In genomic region chr2:48109491-48110204, GRCh38 we compare ENCODE assay signal across 27 cellular contexts.
A peak's percentile ranks its signal among the peaks of the same experiment; 100 is the strongest.
DNase-seq lines count a peak whose midpoint lies in the region; ATAC-seq, FAIRE-seq and TF ChIP-seq lines count a peak whose summit lies in the region.
"Had no signal": no experiment of that assay in that cellular context is flagged by ENCODE, and none has a peak within 500 bp of the region (broad histone marks: within the 10 kb centered on the region; RNA-seq: fewer than 3 reads in every experiment).

No MANE protein-coding gene starts in this region.

- intact Hi-C loops in HepG2 (cut with micrococcal nuclease; ENCODE audit: unreplicated experiment) = loop anchor here (5.0 kb wide), 1 partner anchor 478 kb away; no protein-coding TSS in a partner anchor
- intact Hi-C loops in right lobe of liver (cut with DNase I) = loop anchor here in 1 of 2 donors (10.0 kb wide), 1 partner anchor 255 kb away; no protein-coding TSS in a partner anchor
- intact Hi-C loops in psoas muscle (cut with DNase I) = loop anchor here (5.0 to 10.0 kb wide), 3 partner anchors 202 to 665 kb away; partner anchors contain the start of genes MSH6 (in 2 of the 2) and FBXO11 (in 1 of the 2)

- POLR2A ChIA-PET in HepG2 (lab: Yijun Ruan, JAX) = no interaction called here

- TF ChIP-seq POLR2A in HepG2 (IDR thresholded peaks at IDR 0.05; ENCODE audit: insufficient read depth in 1 of 2, low read depth in 2 of 2, low read length in 2 of 2) (no peak), right lobe of liver (IDR thresholded peaks at IDR 0.05) (no peak)

- TF ChIP-seq RAD21 in HepG2 (CRISPR knock-in tag; IDR thresholded peaks at IDR 0.05) = no peak

- TF ChIP-seq EP300 in HepG2 (IDR thresholded peaks at IDR 0.05; ENCODE audit: low read depth in 2 of 2, low read length in 2 of 2) = no peak; a peak in 1 of 4 replicates
- no peak for TF ChIP-seq EP300 in HepG2 (CRISPR knock-in tag; IDR thresholded peaks at IDR 0.05; ENCODE audit: borderline replicate concordance)

- no TSS peak for BruUV-seq in HepG2 (replicated peaks; lab: Mats Ljungman, UMichigan)

- in situ Hi-C loops in HepG2 (cut with HindIII; ENCODE audit: extremely low pct_ligation_motif_present, low pct_unique_long_range_greater_than_20kb) = loop anchor here (5.0 kb wide), 1 partner anchor 252 kb away; no protein-coding TSS in a partner anchor

- CTCF ChIA-PET in HepG2 (lab: Yijun Ruan, JAX; ENCODE audit: low intra/inter-chr PET ratio, low total read pairs) = no interaction called here

- H3K9ac ChIP-seq in HepG2 (ENCODE audit: insufficient read depth, low read depth, low read length) = no peak overlapping the region

- no peak overlapping the region for H2AFZ ChIP-seq in HepG2 (ENCODE audit: low read length)

- no peak overlapping the region for H3K4me3 ChIP-seq in HepG2 (replicated peaks in 1 of 3; ENCODE audit: insufficient read depth in 1 of 3, low read depth in 2 of 3, low read length in 3 of 3)
- no peak overlapping the region for H3K4me3 ChIP-seq in right lobe of liver
- no peak overlapping the region for H3K4me3 ChIP-seq in psoas muscle
- H3K4me3 ChIP-seq: dorsolateral prefrontal cortex, smooth muscle cell, upper lobe of right lung had no signal

- ATAC-seq in HepG2 (no peak), right lobe of liver (no peak), HG02678 (IDR thresholded peaks at IDR 0.05; ENCODE audit: unreplicated experiment) (no peak), psoas muscle (no peak)
- ATAC-seq: activated CD8-positive, alpha-beta T cell treated with anti-CD3 and anti-CD28 coated beads for 36 hours; left cardiac atrium; upper lobe of right lung had no signal

- WGBS in HepG2 (ENCODE audit: low lambda C conversion rate) = 40% methylated on average over 4 of the region's 4 CpGs
- 49% methylated on average over 4 of the region's 4 CpGs for WGBS in right lobe of liver (ENCODE audit: insufficient coverage, low coverage, low lambda C conversion rate, missing lambda C conversion rate)
- 80 to 82% (median 81%) methylated on average over 4 of the region's 4 CpGs for WGBS in psoas muscle, 3 donors

- H3K27me3 ChIP-seq in HepG2 (ENCODE audit: control insufficient read depth in 1 of 2, insufficient read depth in 2 of 2, low read length in 2 of 2) (peaks cover 0 to 1% of the 10 kb centered on the region in 2 experiments; a peak in 1 of 5 replicates), right lobe of liver (no peaks in the 10 kb centered on the region), psoas muscle (ENCODE audit: insufficient read depth in 3 of 3, low read length in 2 of 3) (no peaks in the 10 kb centered on the region)
- H3K27me3 ChIP-seq: brain microvascular endothelial cell, dorsolateral prefrontal cortex, upper lobe of right lung had no signal

- H3K4me2 ChIP-seq in HepG2 (ENCODE audit: low read depth, low read length) = peak overlapping the region; percentile 10
- H3K4me2 ChIP-seq: smooth muscle cell had no signal

- H3K4me1 ChIP-seq in HepG2 (ENCODE audit: insufficient read depth, low read length) (peaks cover 73% of the 10 kb centered on the region), right lobe of liver (peaks cover 0 to 21% (median 0%) of the 10 kb centered on the region in 4 donors), psoas muscle (peaks cover 6% of the 10 kb centered on the region)

- no peak overlapping the region for H3K27ac ChIP-seq in HepG2 (ENCODE audit: extremely low read length, insufficient read depth, low read length)
- H3K27ac ChIP-seq in right lobe of liver = no peak overlapping the region
- H3K27ac ChIP-seq in epithelial cell of prostate = peak overlapping the region; percentile 99
- no peak overlapping the region for H3K27ac ChIP-seq in psoas muscle
- H3K27ac ChIP-seq: brain microvascular endothelial cell, upper lobe of right lung had no signal

- no peaks in the 10 kb centered on the region for H3K9me3 ChIP-seq in HepG2 (ENCODE audit: low read length)
- no peaks in the 10 kb centered on the region for H3K9me3 ChIP-seq in right lobe of liver
- no peaks in the 10 kb centered on the region for H3K9me3 ChIP-seq in psoas muscle
- H3K9me3 ChIP-seq: upper lobe of right lung had no signal

- no peaks in the 10 kb centered on the region for H3K79me2 ChIP-seq in HepG2 (ENCODE audit: insufficient read depth, low read length)

- H3K36me3 ChIP-seq in HepG2 (replicated peaks in 1 of 2; ENCODE audit: control insufficient read depth in 1 of 2, insufficient read depth in 2 of 2, low read length in 2 of 2) = no peaks in the 10 kb centered on the region
- no peaks in the 10 kb centered on the region for H3K36me3 ChIP-seq in right lobe of liver
- H3K36me3 ChIP-seq in psoas muscle (ENCODE audit: insufficient read depth in 1 of 2, low read depth in 1 of 2) = no peaks in the 10 kb centered on the region
- H3K36me3 ChIP-seq: brain microvascular endothelial cell, upper lobe of right lung had no signal

- TF ChIP-seq CTCF in HepG2 (CRISPR knock-in tag; IDR thresholded peaks at IDR 0.05) (peak; percentile 22; the same call in 1 of the 2 replicates), right lobe of liver (IDR thresholded peaks at IDR 0.05) (no peak), psoas muscle (IDR thresholded peaks at IDR 0.05) (no peak)

- no peak for FAIRE-seq in HepG2 (lab: Jason Lieb, UNC)

- DNase-seq in HepG2 (ENCODE audit: low spot score) = peak; percentile 25
- no peak for DNase-seq in right lobe of liver
- peak; percentile 11 for DNase-seq in NOMO-1 treated with dmso at 0.1 percent for 144 hours (lab: John Stamatoyannopoulos, UW; ENCODE audit: unreplicated experiment)
- DNase-seq in epithelial cell of prostate (ENCODE audit: low read depth, low spot score) = no peak
- DNase-seq in activated gamma-delta T cell treated with Interleukin-2 at 50 U/mL for 16 hours = no peak
- DNase-seq in psoas muscle = no peak
- no peak for DNase-seq in GM19240 (ENCODE audit: insufficient read length, low spot score)
- DNase-seq: activated CD4-positive, alpha-beta T cell treated with anti-CD3 and anti-CD28 coated beads for 1 hour; activated CD8-positive, alpha-beta T cell treated with anti-CD3 and anti-CD28 coated beads for 36 hours; AML-193; amniotic stem cell; brain microvascular endothelial cell; CD4-positive, alpha-beta memory T cell; DMS 273 treated with DMSO at 0.1 percent for 48 hours; dorsolateral prefrontal cortex; hypothalamus; left cardiac atrium; NCI-H1092; NCI-H1694; NCI-H748 treated with DMSO at 0.1 percent for 48 hours; retina; RPMI8226; stimulated activated naive CD4-positive, alpha-beta T cell; T-helper 2 cell; upper lobe of right lung had no signal

- H4K20me1 ChIP-seq in HepG2 (ENCODE audit: insufficient read depth, low read length) = no peaks in the 10 kb centered on the region

TF ChIP-seq in HepG2, 621 proteins besides CTCF, POLR2A, EP300 and RAD21 (continues in another document):
- TF ChIP-seq TP53 (CRISPR knock-in tag; conservative IDR thresholded peaks at IDR 0.05) (0 out of 2 replicates have a peak, but pooled peaks have one; percentile 23), SOX6 (IDR thresholded peaks at IDR 0.05) (no peak), SOX6 (CRISPR knock-in tag; IDR thresholded peaks at IDR 0.05) (0 out of 2 replicates have a peak, but pooled peaks have one; percentile 18), ZNF557 (CRISPR knock-in tag; IDR thresholded peaks at IDR 0.05) (no peak)
- TF ChIP-seq, protein P1, sequence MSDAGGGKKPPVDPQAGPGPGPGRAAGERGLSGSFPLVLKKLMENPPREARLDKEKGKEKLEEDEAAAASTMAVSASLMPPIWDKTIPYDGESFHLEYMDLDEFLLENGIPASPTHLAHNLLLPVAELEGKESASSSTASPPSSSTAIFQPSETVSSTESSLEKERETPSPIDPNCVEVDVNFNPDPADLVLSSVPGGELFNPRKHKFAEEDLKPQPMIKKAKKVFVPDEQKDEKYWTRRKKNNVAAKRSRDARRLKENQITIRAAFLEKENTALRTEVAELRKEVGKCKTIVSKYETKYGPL (CRISPR knock-in tag; IDR thresholded peaks at IDR 0.05) = no peak
- TF ChIP-seq, protein P2, sequence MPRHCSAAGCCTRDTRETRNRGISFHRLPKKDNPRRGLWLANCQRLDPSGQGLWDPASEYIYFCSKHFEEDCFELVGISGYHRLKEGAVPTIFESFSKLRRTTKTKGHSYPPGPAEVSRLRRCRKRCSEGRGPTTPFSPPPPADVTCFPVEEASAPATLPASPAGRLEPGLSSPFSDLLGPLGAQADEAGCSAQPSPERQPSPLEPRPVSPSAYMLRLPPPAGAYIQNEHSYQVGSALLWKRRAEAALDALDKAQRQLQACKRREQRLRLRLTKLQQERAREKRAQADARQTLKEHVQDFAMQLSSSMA (CRISPR knock-in tag; IDR thresholded peaks at IDR 0.05) = no peak

Comparison
In these comparisons a context has a peak if more than half of its experiments do, and no peak if none do; other contexts are left out.
1. DNase-seq: peak in HepG2 (single experiment) and NOMO-1 treated with dmso at 0.1 percent for 144 hours (single experiment); none in right lobe of liver (0 of 3), epithelial cell of prostate (single experiment), activated gamma-delta T cell treated with Interleukin-2 at 50 U/mL for 16 hours (single experiment), psoas muscle (0 of 2) and GM19240 (single experiment).